ENCODE assay signal across 14 cellular contexts in genomic region chr2:155266579-155266978, GRCh38.
A peak's percentile ranks its signal among the peaks of the same experiment; 100 is the strongest.
DNase-seq lines count a peak whose midpoint lies in the region; ATAC-seq and TF ChIP-seq lines count a peak whose summit lies in the region.
"Had no signal": no experiment of that assay in that cellular context is flagged by ENCODE, and none has a peak within 500 bp of the region (broad histone marks: within the 10 kb centered on the region; RNA-seq: fewer than 3 reads in every experiment).

No MANE protein-coding gene starts in this region.

- no peak overlapping the region for H3K4me3 ChIP-seq in NB4 (ENCODE audit: low read depth, low read length)
- H3K4me3 ChIP-seq: vagina had no signal

- TF ChIP-seq POLR2A in NB4 (IDR thresholded peaks at IDR 0.05; ENCODE audit: extremely low read depth, insufficient read length), result no peak

- TF ChIP-seq CTCF in GM12872 (IDR thresholded peaks at IDR 0.05; ENCODE audit: insufficient read depth, low read depth, low read length) (peak; percentile 38; the same call in 2 of the 3 replicates), NB4 (IDR thresholded peaks at IDR 0.05; ENCODE audit: low read depth, low read length) (peak; percentile 16)

- peak; percentile 5 for DNase-seq in NB4 (ENCODE audit: low read depth)
- no peak for DNase-seq in left lobe of liver (ENCODE audit: low spot score)
- no peak for DNase-seq in stimulated activated CD4-positive, alpha-beta T cell treated with anti-CD3 and anti-CD28 coated beads, Interleukin-4, amount 100 ng/mL, for 24 hours
- DNase-seq in DMS79 (lab: John Stamatoyannopoulos, UW), result no peak
- DNase-seq: CD4-positive, CD25-positive, alpha-beta regulatory T cell; GDM1; IMR-90; mesenchymal stem cell; NCI-H146; stimulated activated naive CD4-positive, alpha-beta T cell treated with Interleukin-2 at 50 U/mL for 16 hours had no signal

- ATAC-seq in GM21390 (IDR thresholded peaks at IDR 0.05; ENCODE audit: unreplicated experiment), result peak; percentile 34
- peak; percentile 19 for ATAC-seq in left lobe of liver
- ATAC-seq in HG03045 (IDR thresholded peaks at IDR 0.05; ENCODE audit: unreplicated experiment), result no peak
